ENCODE assay signal across 22 cellular contexts in genomic region chr1:71828431-71829012, GRCh38.
A peak's percentile ranks its signal among the peaks of the same experiment; 100 is the strongest.
DNase-seq lines count a peak whose midpoint lies in the region; ATAC-seq and TF ChIP-seq lines count a peak whose summit lies in the region.
"Had no signal": no experiment of that assay in that cellular context is flagged by ENCODE, and none has a peak within 500 bp of the region (broad histone marks: within the 10 kb centered on the region; RNA-seq: fewer than 3 reads in every experiment).

No MANE protein-coding gene starts in this region.

- H3K27me3 ChIP-seq in Loucy (ENCODE audit: insufficient read depth, low read length, poor library complexity, severe bottlenecking), result no peaks in the 10 kb centered on the region
- no peaks in the 10 kb centered on the region for H3K27me3 ChIP-seq in body of pancreas
- H3K27me3 ChIP-seq in osteoblast (ENCODE audit: insufficient read depth, low read length), result no peaks in the 10 kb centered on the region
- H3K27me3 ChIP-seq: tibial artery had no signal

- H3K27ac ChIP-seq in body of pancreas (no peak overlapping the region), osteoblast (ENCODE audit: low read depth, low read length) (no peak overlapping the region)
- H3K27ac ChIP-seq: psoas muscle, skin epidermis, tibial artery had no signal

- ATAC-seq in body of pancreas (peak; percentile 35), mucosa of descending colon (peak; percentile 72), GM19395 (IDR thresholded peaks at IDR 0.05; ENCODE audit: unreplicated experiment) (no peak), GM18520 (IDR thresholded peaks at IDR 0.05; ENCODE audit: unreplicated experiment) (no peak)
- ATAC-seq: HepG2; naive thymus-derived CD4-positive, alpha-beta T cell; psoas muscle had no signal

- WGBS in body of pancreas, 2 donors, result 38 to 42% methylated on average over 3 of the region's 3 CpGs

- peak overlapping the region; percentile 42 for H2AFZ ChIP-seq in Loucy (ENCODE audit: low read length)
- no peak overlapping the region for H2AFZ ChIP-seq in osteoblast (ENCODE audit: low read length)

- DNase-seq in body of pancreas, result peak in 1 of 4 donors; percentile 10
- peak in 1 of 3 donors; percentile 12 for DNase-seq in mucosa of descending colon
- peak; percentile 78 for DNase-seq in superior temporal gyrus (ENCODE audit: extremely low spot score)
- DNase-seq in osteoblast (ENCODE audit: insufficient read length, low spot score, missing footprints), result no peak
- DNase-seq: activated B cell treated with CpG ODN at 0.5 μM for 24 hours; activated CD4-positive, alpha-beta T cell treated with anti-CD3 and anti-CD28 coated beads, Interleukin-2, amount 50 U/mL, for 48 hours; activated CD8-positive, alpha-beta memory T cell treated with anti-CD3 and anti-CD28 coated beads, Interleukin-2, amount 50 U/mL, for 48 hours; activated naive CD8-positive, alpha-beta T cell treated with anti-CD3 and anti-CD28 coated beads, Interleukin-2, amount 10 ng/mL, durations not matched to agents 7 days and 5 days; CD4-positive, alpha-beta memory T cell; naive thymus-derived CD4-positive, alpha-beta T cell; NCI-H2171 treated with DMSO at 0.1 percent for 48 hours; NCI-H524 treated with DMSO at 0.1 percent for 48 hours; psoas muscle; stimulated activated CD4-positive, alpha-beta T cell treated with anti-CD3 and anti-CD28 coated beads, Interleukin-2, amount 100 ng/mL, for 48 hours; stimulated activated naive CD4-positive, alpha-beta T cell treated with Interleukin-2 at 50 U/mL for 16 hours; T-helper 9 cell; tibial artery had no signal

- intact Hi-C loops in body of pancreas (cut with DNase I), result no loop called here
- intact Hi-C loops in mucosa of descending colon (cut with DNase I, micrococcal nuclease), result no loop called here

- peaks cover 8% of the 10 kb centered on the region for H3K4me1 ChIP-seq in Loucy (ENCODE audit: insufficient read depth, low read length, poor library complexity, severe bottlenecking)
- peaks cover 10% of the 10 kb centered on the region for H3K4me1 ChIP-seq in body of pancreas
- H3K4me1 ChIP-seq in mucosa of descending colon (ENCODE audit: low read depth), result peaks cover 7% of the 10 kb centered on the region
- H3K4me1 ChIP-seq in osteoblast (ENCODE audit: insufficient read depth, low read length), result no peaks in the 10 kb centered on the region
- H3K4me1 ChIP-seq: psoas muscle, tibial artery had no signal

- H3K9me3 ChIP-seq in Loucy (ENCODE audit: insufficient read depth, low read depth, low read length), result no peaks in the 10 kb centered on the region
- no peaks in the 10 kb centered on the region for H3K9me3 ChIP-seq in body of pancreas
- H3K9me3 ChIP-seq in mucosa of descending colon, result no peaks in the 10 kb centered on the region
- no peaks in the 10 kb centered on the region for H3K9me3 ChIP-seq in osteoblast (ENCODE audit: low read depth, low read length)
- H3K9me3 ChIP-seq: psoas muscle, tibial artery had no signal

- H3K36me3 ChIP-seq in Loucy (ENCODE audit: insufficient read depth, low read length), result no peaks in the 10 kb centered on the region
- H3K36me3 ChIP-seq in body of pancreas (replicated peaks in 1 of 2; ENCODE audit: insufficient read depth in 1 of 2, low read depth in 2 of 2), result no peaks in the 10 kb centered on the region
- H3K36me3 ChIP-seq in mucosa of descending colon (ENCODE audit: low read depth), result no peaks in the 10 kb centered on the region
- H3K36me3 ChIP-seq in osteoblast (ENCODE audit: insufficient read depth, low read length), result no peaks in the 10 kb centered on the region
- H3K36me3 ChIP-seq: tibial artery had no signal

- no peaks in the 10 kb centered on the region for H4K20me1 ChIP-seq in Loucy (ENCODE audit: insufficient read depth, low read length, poor library complexity, severe bottlenecking)
- H4K20me1 ChIP-seq in osteoblast (ENCODE audit: insufficient read depth, low read length), result peaks cover 2% of the 10 kb centered on the region

- H3K79me2 ChIP-seq in Loucy (ENCODE audit: insufficient read depth, low read length) (no peaks in the 10 kb centered on the region), osteoblast (ENCODE audit: insufficient read depth, low read length) (no peaks in the 10 kb centered on the region)

- no peak overlapping the region for H3K4me2 ChIP-seq in Loucy (ENCODE audit: low read depth, low read length, poor library complexity, severe bottlenecking)
- H3K4me2 ChIP-seq in osteoblast (ENCODE audit: insufficient read depth, low read length), result no peak overlapping the region

- H3K9me2 ChIP-seq in Loucy (replicated peaks; ENCODE audit: low read depth, low read length), result no peaks in the 10 kb centered on the region

- no peak overlapping the region for H3K9ac ChIP-seq in Loucy (ENCODE audit: low read depth, low read length, poor library complexity, severe bottlenecking)

- H3K4me3 ChIP-seq in Loucy (ENCODE audit: low read length, poor library complexity, severe bottlenecking) (no peak overlapping the region), body of pancreas (no peak overlapping the region), mucosa of descending colon (no peak overlapping the region), osteoblast (ENCODE audit: insufficient read depth, low read length) (no peak overlapping the region)
- H3K4me3 ChIP-seq: psoas muscle, skin epidermis, tibial artery had no signal

- TF ChIP-seq CTCF in Loucy (conservative IDR thresholded peaks at IDR 0.05; ENCODE audit: low read length) (no peak), body of pancreas (IDR thresholded peaks at IDR 0.05) (no peak), mucosa of descending colon (IDR thresholded peaks at IDR 0.05) (no peak), osteoblast (IDR thresholded peaks at IDR 0.05; ENCODE audit: extremely low read depth, low read depth, low read length) (no peak)

- TF ChIP-seq POLR2A in body of pancreas (IDR thresholded peaks at IDR 0.05), result no peak

- no peaks in the 10 kb centered on the region for H3F3A ChIP-seq in Loucy (ENCODE audit: low read depth)

Comparison
In these comparisons a context has a peak if more than half of its experiments do, and no peak if none do; other contexts are left out.
1. ATAC-seq: peak in body of pancreas (single experiment) and mucosa of descending colon (single experiment); none in GM19395 (single experiment) and GM18520 (single experiment).